In genomic region chr1:174818014-174818616, GRCh38 we compare ENCODE assay signal across 17 cellular contexts.
DNase-seq lines count a peak whose midpoint lies in the region; ATAC-seq and TF ChIP-seq lines count a peak whose summit lies in the region.
"Had no signal": no experiment of that assay in that cellular context is flagged by ENCODE, and none has a peak within 500 bp of the region (broad histone marks: within the 10 kb centered on the region; RNA-seq: fewer than 3 reads in every experiment).

No MANE protein-coding gene starts in this region.

- TF ChIP-seq CTCF in GM13976 (IDR thresholded peaks at IDR 0.05; ENCODE audit: borderline replicate concordance, control extremely low read depth, extremely low read depth, insufficient read depth, missing control alignments) = no peak
- no peak for TF ChIP-seq CTCF in RWPE1 (conservative IDR thresholded peaks at IDR 0.05; ENCODE audit: low read depth)

- ATAC-seq in GM19351 (IDR thresholded peaks at IDR 0.05; ENCODE audit: unreplicated experiment) (peak; percentile 51), HG02798 (IDR thresholded peaks at IDR 0.05; ENCODE audit: poor library complexity, unreplicated experiment) (peak; percentile 46)
- ATAC-seq: T-helper 17 cell had no signal

- CTCF ChIA-PET in RWPE1 (lab: Yijun Ruan, JAX) = no interaction called here

- DNase-seq in GM13976 (ENCODE audit: low spot score) (peak; percentile 34), RWPE1 (ENCODE audit: low spot score) (no peak), HK-2 (ENCODE audit: unreplicated experiment) (no peak), nucleus accumbens (lab: John Stamatoyannopoulos, UW) (no peak), mesenteric fat pad (ENCODE audit: low spot score) (no peak)
- no peak for DNase-seq in stimulated activated CD4-positive, alpha-beta T cell treated with anti-CD3 and anti-CD28 coated beads, Interleukin-2, amount 100 ng/mL, for 24 hours
- DNase-seq: activated CD4-positive, alpha-beta T cell treated with anti-CD3 and anti-CD28 coated beads for 4 hours; activated T-cell treated with anti-CD3 and anti-CD28 coated beads, Interleukin-2, amount 50 U/mL, for 48 hours; aorta; dermis blood vessel endothelial cell; MM.1S; NCI-H2081 treated with DMSO at 0.1 percent for 48 hours; NCI-H774; stimulated activated CD4-positive, alpha-beta T cell treated with anti-CD3 and anti-CD28 coated beads, Interleukin-4, amount 100 ng/mL, for 1 hour; T-helper 17 cell had no signal

- in situ Hi-C loops in GM13976 (cut with MboI; ENCODE audit: low sequenced_read_pairs, unreplicated experiment) = no loop called here

- POLR2A ChIA-PET in RWPE1 (lab: Yijun Ruan, JAX; ENCODE audit: low non-redundant PET) = no interaction called here

- peak overlapping the region; percentile 62 for H3K27ac ChIP-seq in RWPE1
